Comparison of ENCODE assay signal across 1 cellular context in the genomic region with DNA sequence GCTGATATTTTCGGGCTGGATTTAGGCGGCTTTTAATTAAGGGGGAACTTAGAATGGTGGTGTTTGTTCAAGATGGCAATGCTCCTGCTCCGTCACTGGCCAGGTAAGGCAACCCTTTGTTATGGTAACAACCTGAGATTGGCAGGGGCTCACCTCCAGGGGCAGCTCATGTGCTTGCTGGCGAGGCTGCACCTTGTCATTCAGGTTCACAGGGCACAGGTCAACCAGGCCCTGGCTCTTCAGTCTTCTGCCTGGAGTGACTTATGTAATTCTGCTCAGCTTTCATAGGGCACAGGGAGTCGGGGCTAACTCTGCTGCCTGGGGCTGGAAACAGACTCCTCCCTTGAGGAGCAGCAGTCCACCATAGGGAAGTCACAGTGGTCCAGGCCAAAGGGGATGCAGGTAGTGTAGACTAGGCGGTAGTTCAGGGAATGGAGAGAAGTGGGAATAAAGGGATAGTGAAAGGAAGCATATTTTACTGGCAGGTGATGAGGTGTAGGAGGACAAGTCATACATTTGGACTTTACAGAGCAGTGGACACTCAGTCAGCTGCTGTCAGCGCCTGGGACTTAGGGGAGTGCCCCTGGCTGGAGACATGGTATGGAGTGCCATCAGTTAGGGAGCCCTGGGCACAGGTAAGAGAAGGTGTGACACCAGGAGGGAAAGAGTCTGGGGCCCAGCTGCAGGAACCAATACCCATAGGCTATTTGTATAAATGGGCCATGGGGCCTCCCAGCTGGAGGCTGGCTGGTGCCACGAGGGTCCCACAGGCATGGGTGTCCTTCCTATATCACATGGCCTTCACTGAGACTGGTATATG.
TF ChIP-seq lines count a peak whose summit lies in the region.

No MANE protein-coding gene starts in this region.

TF ChIP-seq in GM12878, 131 proteins besides CTCF, POLR2A, EP300 and RAD21:
- TF ChIP-seq, protein P1, sequence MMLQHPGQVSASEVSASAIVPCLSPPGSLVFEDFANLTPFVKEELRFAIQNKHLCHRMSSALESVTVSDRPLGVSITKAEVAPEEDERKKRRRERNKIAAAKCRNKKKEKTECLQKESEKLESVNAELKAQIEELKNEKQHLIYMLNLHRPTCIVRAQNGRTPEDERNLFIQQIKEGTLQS (IDR thresholded peaks at IDR 0.05; ENCODE audit: borderline replicate concordance, extremely low read depth, low read depth, low read length), result no peak
- no peak for TF ChIP-seq TAF1 (IDR thresholded peaks at IDR 0.05; ENCODE audit: borderline replicate concordance, low read depth, low read length)
- no peak for TF ChIP-seq TCF12 (IDR thresholded peaks at IDR 0.05; ENCODE audit: low read depth, low read length)
- TF ChIP-seq, protein P2, sequence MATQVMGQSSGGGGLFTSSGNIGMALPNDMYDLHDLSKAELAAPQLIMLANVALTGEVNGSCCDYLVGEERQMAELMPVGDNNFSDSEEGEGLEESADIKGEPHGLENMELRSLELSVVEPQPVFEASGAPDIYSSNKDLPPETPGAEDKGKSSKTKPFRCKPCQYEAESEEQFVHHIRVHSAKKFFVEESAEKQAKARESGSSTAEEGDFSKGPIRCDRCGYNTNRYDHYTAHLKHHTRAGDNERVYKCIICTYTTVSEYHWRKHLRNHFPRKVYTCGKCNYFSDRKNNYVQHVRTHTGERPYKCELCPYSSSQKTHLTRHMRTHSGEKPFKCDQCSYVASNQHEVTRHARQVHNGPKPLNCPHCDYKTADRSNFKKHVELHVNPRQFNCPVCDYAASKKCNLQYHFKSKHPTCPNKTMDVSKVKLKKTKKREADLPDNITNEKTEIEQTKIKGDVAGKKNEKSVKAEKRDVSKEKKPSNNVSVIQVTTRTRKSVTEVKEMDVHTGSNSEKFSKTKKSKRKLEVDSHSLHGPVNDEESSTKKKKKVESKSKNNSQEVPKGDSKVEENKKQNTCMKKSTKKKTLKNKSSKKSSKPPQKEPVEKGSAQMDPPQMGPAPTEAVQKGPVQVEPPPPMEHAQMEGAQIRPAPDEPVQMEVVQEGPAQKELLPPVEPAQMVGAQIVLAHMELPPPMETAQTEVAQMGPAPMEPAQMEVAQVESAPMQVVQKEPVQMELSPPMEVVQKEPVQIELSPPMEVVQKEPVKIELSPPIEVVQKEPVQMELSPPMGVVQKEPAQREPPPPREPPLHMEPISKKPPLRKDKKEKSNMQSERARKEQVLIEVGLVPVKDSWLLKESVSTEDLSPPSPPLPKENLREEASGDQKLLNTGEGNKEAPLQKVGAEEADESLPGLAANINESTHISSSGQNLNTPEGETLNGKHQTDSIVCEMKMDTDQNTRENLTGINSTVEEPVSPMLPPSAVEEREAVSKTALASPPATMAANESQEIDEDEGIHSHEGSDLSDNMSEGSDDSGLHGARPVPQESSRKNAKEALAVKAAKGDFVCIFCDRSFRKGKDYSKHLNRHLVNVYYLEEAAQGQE (IDR thresholded peaks at IDR 0.05; ENCODE audit: low read depth, low read length), result no peak
- TF ChIP-seq, protein P3, sequence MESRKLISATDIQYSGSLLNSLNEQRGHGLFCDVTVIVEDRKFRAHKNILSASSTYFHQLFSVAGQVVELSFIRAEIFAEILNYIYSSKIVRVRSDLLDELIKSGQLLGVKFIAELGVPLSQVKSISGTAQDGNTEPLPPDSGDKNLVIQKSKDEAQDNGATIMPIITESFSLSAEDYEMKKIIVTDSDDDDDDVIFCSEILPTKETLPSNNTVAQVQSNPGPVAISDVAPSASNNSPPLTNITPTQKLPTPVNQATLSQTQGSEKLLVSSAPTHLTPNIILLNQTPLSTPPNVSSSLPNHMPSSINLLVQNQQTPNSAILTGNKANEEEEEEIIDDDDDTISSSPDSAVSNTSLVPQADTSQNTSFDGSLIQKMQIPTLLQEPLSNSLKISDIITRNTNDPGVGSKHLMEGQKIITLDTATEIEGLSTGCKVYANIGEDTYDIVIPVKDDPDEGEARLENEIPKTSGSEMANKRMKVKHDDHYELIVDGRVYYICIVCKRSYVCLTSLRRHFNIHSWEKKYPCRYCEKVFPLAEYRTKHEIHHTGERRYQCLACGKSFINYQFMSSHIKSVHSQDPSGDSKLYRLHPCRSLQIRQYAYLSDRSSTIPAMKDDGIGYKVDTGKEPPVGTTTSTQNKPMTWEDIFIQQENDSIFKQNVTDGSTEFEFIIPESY (IDR thresholded peaks at IDR 0.05), result no peak
- no peak for TF ChIP-seq CREB1 (IDR thresholded peaks at IDR 0.05; ENCODE audit: low read depth)
- no peak for TF ChIP-seq GATAD2B (conservative IDR thresholded peaks at IDR 0.05; ENCODE audit: low read depth)
- no peak for TF ChIP-seq ZNF622 (IDR thresholded peaks at IDR 0.05)
- TF ChIP-seq FOS (IDR thresholded peaks at IDR 0.05; ENCODE audit: borderline replicate concordance, extremely low read depth, insufficient read length), result no peak
